27 cellular contexts compared by ENCODE assay signal in the genomic region with DNA sequence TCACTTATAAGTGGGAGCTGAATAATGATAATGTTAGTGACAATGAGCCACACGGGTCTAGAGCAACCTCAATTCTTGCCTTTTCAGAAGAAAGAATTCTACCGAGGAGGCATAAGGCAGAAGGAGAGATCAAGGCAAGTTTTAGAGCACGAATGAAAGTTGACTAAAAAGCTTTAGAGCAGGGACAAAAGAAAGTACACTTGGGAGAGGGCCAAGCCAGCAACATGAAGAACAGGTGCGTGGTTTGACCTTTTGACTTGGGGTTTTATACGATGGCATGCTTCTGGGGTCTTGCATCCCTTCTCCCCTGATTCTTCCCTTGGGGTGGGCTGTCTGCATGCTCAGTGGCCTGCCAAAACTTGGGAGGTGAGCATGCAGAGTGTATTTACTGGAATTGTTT.
"Had no signal": no experiment of that assay in that cellular context is flagged by ENCODE, and none has a peak within 500 bp of the region (broad histone marks: within the 10 kb centered on the region; RNA-seq: fewer than 3 reads in every experiment).

No MANE protein-coding gene starts in this region.

- DNase-seq: activated B cell treated with CpG ODN at 0.5 μM for 24 hours; activated CD4-positive, alpha-beta memory T cell treated with anti-CD3 and anti-CD28 coated beads, Interleukin-2, amount 10 ng/mL, durations not matched to agents 7 days and 5 days; activated CD4-positive, alpha-beta T cell treated with anti-CD3 and anti-CD28 coated beads for 4 hours; activated CD4-positive, alpha-beta T cell treated with anti-CD3 and anti-CD28 coated beads, Interleukin-2, amount 10 ng/mL, durations not matched to agents 7 days and 5 days; activated CD4-positive, alpha-beta T cell treated with anti-CD3 and anti-CD28 coated beads, Interleukin-2, amount 50 U/mL, for 48 hours; activated CD4-positive, CD25-positive, alpha-beta regulatory T cell treated with anti-CD3 and anti-CD28 coated beads, Interleukin-2, amount 50 U/mL, for 72 hours; activated CD8-positive, alpha-beta memory T cell treated with anti-CD3 and anti-CD28 coated beads for 24 hours; activated CD8-positive, alpha-beta memory T cell treated with anti-CD3 and anti-CD28 coated beads, Interleukin-2, amount 10 ng/mL, durations not matched to agents 7 days and 5 days; activated CD8-positive, alpha-beta memory T cell treated with anti-CD3 and anti-CD28 coated beads, Interleukin-2, amount 50 U/mL, for 48 hours; activated CD8-positive, alpha-beta T cell treated with anti-CD3 and anti-CD28 coated beads, Interleukin-2, amount 10 ng/mL, durations not matched to agents 7 days and 5 days; activated effector memory CD4-positive, alpha-beta T cell treated with Interleukin-2 at 50 U/mL for 16 hours; activated gamma-delta T cell; activated naive CD4-positive, alpha-beta T cell treated with anti-CD3 and anti-CD28 coated beads, Interleukin-2, amount 10 ng/mL, durations not matched to agents 7 days and 5 days; activated naive CD4-positive, alpha-beta T cell treated with Interleukin-2 at 50 U/mL for 16 hours; activated naive CD8-positive, alpha-beta T cell treated with anti-CD3 and anti-CD28 coated beads, Interleukin-2, amount 10 ng/mL, durations not matched to agents 7 days and 5 days; activated naive CD8-positive, alpha-beta T cell treated with anti-CD3 and anti-CD28 coated beads, Interleukin-2, amount 50 U/mL, for 24 hours; activated T-cell treated with anti-CD3 and anti-CD28 coated beads, Interleukin-2, amount 50 U/mL, for 24 hours; activated T-cell treated with anti-CD3 and anti-CD28 coated beads, Interleukin-2, amount 50 U/mL, for 48 hours; amygdala; anterior cingulate cortex; caudate nucleus; cerebellar nuclear complex; T-helper 2 cell; T-helper 9 cell had no signal

- H3K27ac ChIP-seq: ascending aorta, cardiac muscle cell, VCaP had no signal

- H3K4me3 ChIP-seq: ascending aorta, cardiac muscle cell had no signal

- H3K36me3 ChIP-seq: ascending aorta, cardiac muscle cell had no signal

- H3K4me1 ChIP-seq: ascending aorta had no signal

- ATAC-seq: activated CD8-positive, alpha-beta memory T cell treated with anti-CD3 and anti-CD28 coated beads, Interleukin-2, amount 10 ng/mL, durations not matched to agents 7 days and 5 days; activated CD8-positive, alpha-beta T cell treated with anti-CD3 and anti-CD28 coated beads, Interleukin-2, amount 10 ng/mL, durations not matched to agents 7 days and 5 days; activated naive CD8-positive, alpha-beta T cell treated with anti-CD3 and anti-CD28 coated beads, Interleukin-2, amount 50 U/mL, for 24 hours had no signal

- H3K27me3 ChIP-seq: ascending aorta, cardiac muscle cell had no signal

- H3K9me3 ChIP-seq: ascending aorta had no signal
